ENCODE assay signal across 1 cellular context in the genomic region with DNA sequence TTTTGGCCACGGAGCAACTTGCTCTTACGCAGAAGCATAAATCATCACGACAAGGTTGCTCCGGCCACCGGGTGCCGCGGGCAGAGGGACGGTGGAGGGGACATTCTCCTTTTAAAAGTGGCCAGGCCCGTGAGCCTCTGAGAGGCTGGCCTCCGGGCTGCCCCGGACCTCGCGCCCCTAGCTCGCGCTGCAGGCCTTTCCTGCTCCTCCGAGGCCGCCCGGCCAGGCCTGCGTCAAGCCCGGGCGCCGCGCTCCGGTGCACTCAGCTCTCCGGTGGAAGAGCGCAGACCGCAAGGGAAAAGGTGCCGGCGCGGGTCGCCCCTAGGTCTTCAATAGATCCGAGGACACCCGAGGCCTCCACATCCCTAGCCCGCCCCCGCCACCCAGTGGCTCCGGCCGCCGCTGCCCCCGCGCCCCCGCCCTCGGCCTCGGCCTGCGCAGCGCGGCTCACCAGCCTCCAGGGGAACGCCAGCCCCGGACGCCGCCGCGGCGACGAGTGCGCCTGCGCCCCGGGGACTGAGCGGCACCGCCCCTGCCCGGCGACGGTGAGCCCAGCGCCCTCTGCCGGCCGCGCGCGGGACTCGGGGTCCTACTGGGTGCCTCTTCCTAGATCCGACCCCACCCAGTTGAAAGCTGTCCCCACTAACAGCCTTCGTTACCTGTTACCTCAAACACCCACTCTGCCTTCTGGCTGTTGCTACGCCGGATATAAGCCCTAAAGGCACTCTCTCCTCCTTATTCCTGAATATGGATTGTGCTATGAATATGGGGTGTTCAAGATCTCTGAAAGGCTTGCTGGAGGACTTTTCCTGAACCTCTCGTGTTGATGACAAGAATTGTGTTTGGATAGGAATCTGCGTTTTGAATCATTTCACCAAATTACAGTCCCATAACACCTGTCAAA.
TF ChIP-seq lines count a peak whose summit lies in the region.

A gene (minus strand): TSS at position 500 of the 904 bp plus-strand sequence. CDS start 10,671 bp downstream, outside the sequence.

TF ChIP-seq in K562, 482 proteins besides CTCF, POLR2A, EP300 and RAD21 (continued from another document and continues in another):
- TF ChIP-seq HDAC8 (tag; IDR thresholded peaks at IDR 0.05) (no peak), SMAD4 (CRISPR knock-in tag; conservative IDR thresholded peaks at IDR 0.05) (peak; percentile 67; the same call in 1 of the 2 replicates), NR4A1 (CRISPR knock-in tag; IDR thresholded peaks at IDR 0.05) (no peak), NR4A1 (tag; IDR thresholded peaks at IDR 0.05) (0 out of 2 replicates have a peak, but pooled peaks have one; percentile 34), TCF7L2 (IDR thresholded peaks at IDR 0.05; ENCODE audit: low read depth, low read length) (no peak), ZNF140 (CRISPR knock-in tag; IDR thresholded peaks at IDR 0.05) (no peak), KAT8 (IDR thresholded peaks at IDR 0.05; ENCODE audit: low read depth) (no peak), ZNF57 (CRISPR knock-in tag; IDR thresholded peaks at IDR 0.05) (no peak), CCNT2 (IDR thresholded peaks at IDR 0.05; ENCODE audit: borderline replicate concordance, extremely low read depth, insufficient read length, low read depth, low read length) (peak; percentile 79), RB1 (IDR thresholded peaks at IDR 0.05; ENCODE audit: low read depth) (peak; percentile 86), ZNF232 (CRISPR knock-in tag; IDR thresholded peaks at IDR 0.05) (no peak), GABPB2 (CRISPR knock-in tag; conservative IDR thresholded peaks at IDR 0.05) (no peak), SREBF2 (CRISPR knock-in tag; IDR thresholded peaks at IDR 0.05) (no peak), NCOA4 (IDR thresholded peaks at IDR 0.05; ENCODE audit: partially characterized antibody) (no peak), GATA2 (CRISPR knock-in tag; IDR thresholded peaks at IDR 0.05) (no peak), PHF20 (IDR thresholded peaks at IDR 0.05; ENCODE audit: partially characterized antibody) (peak; percentile 46), POU5F1 (IDR thresholded peaks at IDR 0.05; ENCODE audit: borderline replicate concordance, low read depth, low read length, partially characterized antibody) (no peak), CC2D1A (IDR thresholded peaks at IDR 0.05) (no peak), CHD2 (IDR thresholded peaks at IDR 0.05; ENCODE audit: low read depth, low read length) (no peak), ARHGAP35 (IDR thresholded peaks at IDR 0.05; ENCODE audit: partially characterized antibody) (no peak), CBFA2T2 (conservative IDR thresholded peaks at IDR 0.05) (no peak)
- TF ChIP-seq, protein P1, sequence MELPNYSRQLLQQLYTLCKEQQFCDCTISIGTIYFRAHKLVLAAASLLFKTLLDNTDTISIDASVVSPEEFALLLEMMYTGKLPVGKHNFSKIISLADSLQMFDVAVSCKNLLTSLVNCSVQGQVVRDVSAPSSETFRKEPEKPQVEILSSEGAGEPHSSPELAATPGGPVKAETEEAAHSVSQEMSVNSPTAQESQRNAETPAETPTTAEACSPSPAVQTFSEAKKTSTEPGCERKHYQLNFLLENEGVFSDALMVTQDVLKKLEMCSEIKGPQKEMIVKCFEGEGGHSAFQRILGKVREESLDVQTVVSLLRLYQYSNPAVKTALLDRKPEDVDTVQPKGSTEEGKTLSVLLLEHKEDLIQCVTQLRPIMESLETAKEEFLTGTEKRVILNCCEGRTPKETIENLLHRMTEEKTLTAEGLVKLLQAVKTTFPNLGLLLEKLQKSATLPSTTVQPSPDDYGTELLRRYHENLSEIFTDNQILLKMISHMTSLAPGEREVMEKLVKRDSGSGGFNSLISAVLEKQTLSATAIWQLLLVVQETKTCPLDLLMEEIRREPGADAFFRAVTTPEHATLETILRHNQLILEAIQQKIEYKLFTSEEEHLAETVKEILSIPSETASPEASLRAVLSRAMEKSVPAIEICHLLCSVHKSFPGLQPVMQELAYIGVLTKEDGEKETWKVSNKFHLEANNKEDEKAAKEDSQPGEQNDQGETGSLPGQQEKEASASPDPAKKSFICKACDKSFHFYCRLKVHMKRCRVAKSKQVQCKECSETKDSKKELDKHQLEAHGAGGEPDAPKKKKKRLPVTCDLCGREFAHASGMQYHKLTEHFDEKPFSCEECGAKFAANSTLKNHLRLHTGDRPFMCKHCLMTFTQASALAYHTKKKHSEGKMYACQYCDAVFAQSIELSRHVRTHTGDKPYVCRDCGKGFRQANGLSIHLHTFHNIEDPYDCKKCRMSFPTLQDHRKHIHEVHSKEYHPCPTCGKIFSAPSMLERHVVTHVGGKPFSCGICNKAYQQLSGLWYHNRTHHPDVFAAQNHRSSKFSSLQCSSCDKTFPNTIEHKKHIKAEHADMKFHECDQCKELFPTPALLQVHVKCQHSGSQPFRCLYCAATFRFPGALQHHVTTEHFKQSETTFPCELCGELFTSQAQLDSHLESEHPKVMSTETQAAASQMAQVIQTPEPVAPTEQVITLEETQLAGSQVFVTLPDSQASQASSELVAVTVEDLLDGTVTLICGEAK (IDR thresholded peaks at IDR 0.05) = no peak
- TF ChIP-seq, protein P1 (CRISPR knock-in tag; IDR thresholded peaks at IDR 0.05) = no peak
- TF ChIP-seq, protein P2, sequence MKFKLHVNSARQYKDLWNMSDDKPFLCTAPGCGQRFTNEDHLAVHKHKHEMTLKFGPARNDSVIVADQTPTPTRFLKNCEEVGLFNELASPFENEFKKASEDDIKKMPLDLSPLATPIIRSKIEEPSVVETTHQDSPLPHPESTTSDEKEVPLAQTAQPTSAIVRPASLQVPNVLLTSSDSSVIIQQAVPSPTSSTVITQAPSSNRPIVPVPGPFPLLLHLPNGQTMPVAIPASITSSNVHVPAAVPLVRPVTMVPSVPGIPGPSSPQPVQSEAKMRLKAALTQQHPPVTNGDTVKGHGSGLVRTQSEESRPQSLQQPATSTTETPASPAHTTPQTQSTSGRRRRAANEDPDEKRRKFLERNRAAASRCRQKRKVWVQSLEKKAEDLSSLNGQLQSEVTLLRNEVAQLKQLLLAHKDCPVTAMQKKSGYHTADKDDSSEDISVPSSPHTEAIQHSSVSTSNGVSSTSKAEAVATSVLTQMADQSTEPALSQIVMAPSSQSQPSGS (CRISPR knock-in tag; IDR thresholded peaks at IDR 0.05) = no peak
- TF ChIP-seq, protein P3, sequence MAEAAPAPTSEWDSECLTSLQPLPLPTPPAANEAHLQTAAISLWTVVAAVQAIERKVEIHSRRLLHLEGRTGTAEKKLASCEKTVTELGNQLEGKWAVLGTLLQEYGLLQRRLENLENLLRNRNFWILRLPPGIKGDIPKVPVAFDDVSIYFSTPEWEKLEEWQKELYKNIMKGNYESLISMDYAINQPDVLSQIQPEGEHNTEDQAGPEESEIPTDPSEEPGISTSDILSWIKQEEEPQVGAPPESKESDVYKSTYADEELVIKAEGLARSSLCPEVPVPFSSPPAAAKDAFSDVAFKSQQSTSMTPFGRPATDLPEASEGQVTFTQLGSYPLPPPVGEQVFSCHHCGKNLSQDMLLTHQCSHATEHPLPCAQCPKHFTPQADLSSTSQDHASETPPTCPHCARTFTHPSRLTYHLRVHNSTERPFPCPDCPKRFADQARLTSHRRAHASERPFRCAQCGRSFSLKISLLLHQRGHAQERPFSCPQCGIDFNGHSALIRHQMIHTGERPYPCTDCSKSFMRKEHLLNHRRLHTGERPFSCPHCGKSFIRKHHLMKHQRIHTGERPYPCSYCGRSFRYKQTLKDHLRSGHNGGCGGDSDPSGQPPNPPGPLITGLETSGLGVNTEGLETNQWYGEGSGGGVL (CRISPR knock-in tag; IDR thresholded peaks at IDR 0.05) = no peak
- TF ChIP-seq, protein P4, sequence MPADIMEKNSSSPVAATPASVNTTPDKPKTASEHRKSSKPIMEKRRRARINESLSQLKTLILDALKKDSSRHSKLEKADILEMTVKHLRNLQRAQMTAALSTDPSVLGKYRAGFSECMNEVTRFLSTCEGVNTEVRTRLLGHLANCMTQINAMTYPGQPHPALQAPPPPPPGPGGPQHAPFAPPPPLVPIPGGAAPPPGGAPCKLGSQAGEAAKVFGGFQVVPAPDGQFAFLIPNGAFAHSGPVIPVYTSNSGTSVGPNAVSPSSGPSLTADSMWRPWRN (IDR thresholded peaks at IDR 0.05; ENCODE audit: low read depth) = no peak
- TF ChIP-seq, protein P5, sequence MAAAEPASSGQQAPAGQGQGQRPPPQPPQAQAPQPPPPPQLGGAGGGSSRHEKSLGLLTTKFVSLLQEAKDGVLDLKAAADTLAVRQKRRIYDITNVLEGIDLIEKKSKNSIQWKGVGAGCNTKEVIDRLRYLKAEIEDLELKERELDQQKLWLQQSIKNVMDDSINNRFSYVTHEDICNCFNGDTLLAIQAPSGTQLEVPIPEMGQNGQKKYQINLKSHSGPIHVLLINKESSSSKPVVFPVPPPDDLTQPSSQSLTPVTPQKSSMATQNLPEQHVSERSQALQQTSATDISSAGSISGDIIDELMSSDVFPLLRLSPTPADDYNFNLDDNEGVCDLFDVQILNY (CRISPR knock-in tag; IDR thresholded peaks at IDR 0.05) = no peak
- TF ChIP-seq, protein P6, sequence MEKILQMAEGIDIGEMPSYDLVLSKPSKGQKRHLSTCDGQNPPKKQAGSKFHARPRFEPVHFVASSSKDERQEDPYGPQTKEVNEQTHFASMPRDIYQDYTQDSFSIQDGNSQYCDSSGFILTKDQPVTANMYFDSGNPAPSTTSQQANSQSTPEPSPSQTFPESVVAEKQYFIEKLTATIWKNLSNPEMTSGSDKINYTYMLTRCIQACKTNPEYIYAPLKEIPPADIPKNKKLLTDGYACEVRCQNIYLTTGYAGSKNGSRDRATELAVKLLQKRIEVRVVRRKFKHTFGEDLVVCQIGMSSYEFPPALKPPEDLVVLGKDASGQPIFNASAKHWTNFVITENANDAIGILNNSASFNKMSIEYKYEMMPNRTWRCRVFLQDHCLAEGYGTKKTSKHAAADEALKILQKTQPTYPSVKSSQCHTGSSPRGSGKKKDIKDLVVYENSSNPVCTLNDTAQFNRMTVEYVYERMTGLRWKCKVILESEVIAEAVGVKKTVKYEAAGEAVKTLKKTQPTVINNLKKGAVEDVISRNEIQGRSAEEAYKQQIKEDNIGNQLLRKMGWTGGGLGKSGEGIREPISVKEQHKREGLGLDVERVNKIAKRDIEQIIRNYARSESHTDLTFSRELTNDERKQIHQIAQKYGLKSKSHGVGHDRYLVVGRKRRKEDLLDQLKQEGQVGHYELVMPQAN (IDR thresholded peaks at IDR 0.05; ENCODE audit: borderline replicate concordance) = no peak
- TF ChIP-seq, protein P7, sequence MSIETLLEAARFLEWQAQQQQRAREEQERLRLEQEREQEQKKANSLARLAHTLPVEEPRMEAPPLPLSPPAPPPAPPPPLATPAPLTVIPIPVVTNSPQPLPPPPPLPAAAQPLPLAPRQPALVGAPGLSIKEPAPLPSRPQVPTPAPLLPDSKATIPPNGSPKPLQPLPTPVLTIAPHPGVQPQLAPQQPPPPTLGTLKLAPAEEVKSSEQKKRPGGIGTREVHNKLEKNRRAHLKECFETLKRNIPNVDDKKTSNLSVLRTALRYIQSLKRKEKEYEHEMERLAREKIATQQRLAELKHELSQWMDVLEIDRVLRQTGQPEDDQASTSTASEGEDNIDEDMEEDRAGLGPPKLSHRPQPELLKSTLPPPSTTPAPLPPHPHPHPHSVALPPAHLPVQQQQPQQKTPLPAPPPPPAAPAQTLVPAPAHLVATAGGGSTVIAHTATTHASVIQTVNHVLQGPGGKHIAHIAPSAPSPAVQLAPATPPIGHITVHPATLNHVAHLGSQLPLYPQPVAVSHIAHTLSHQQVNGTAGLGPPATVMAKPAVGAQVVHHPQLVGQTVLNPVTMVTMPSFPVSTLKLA (conservative IDR thresholded peaks at IDR 0.05) = 0 out of 4 replicates have a peak, but pooled peaks have one; percentile 25 to 32
- TF ChIP-seq, protein P8, sequence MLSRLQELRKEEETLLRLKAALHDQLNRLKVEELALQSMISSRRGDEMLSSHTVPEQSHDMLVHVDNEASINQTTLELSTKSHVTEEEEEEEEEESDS (CRISPR knock-in tag; IDR thresholded peaks at IDR 0.05) = no peak
- TF ChIP-seq, protein P9, sequence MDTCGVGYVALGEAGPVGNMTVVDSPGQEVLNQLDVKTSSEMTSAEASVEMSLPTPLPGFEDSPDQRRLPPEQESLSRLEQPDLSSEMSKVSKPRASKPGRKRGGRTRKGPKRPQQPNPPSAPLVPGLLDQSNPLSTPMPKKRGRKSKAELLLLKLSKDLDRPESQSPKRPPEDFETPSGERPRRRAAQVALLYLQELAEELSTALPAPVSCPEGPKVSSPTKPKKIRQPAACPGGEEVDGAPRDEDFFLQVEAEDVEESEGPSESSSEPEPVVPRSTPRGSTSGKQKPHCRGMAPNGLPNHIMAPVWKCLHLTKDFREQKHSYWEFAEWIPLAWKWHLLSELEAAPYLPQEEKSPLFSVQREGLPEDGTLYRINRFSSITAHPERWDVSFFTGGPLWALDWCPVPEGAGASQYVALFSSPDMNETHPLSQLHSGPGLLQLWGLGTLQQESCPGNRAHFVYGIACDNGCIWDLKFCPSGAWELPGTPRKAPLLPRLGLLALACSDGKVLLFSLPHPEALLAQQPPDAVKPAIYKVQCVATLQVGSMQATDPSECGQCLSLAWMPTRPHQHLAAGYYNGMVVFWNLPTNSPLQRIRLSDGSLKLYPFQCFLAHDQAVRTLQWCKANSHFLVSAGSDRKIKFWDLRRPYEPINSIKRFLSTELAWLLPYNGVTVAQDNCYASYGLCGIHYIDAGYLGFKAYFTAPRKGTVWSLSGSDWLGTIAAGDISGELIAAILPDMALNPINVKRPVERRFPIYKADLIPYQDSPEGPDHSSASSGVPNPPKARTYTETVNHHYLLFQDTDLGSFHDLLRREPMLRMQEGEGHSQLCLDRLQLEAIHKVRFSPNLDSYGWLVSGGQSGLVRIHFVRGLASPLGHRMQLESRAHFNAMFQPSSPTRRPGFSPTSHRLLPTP (IDR thresholded peaks at IDR 0.05; ENCODE audit: borderline replicate concordance, extremely low read depth, insufficient read length) = no peak
- TF ChIP-seq, protein P10, sequence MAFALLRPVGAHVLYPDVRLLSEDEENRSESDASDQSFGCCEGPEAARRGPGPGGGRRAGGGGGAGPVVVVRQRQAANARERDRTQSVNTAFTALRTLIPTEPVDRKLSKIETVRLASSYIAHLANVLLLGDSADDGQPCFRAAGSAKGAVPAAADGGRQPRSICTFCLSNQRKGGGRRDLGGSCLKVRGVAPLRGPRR (CRISPR knock-in tag; IDR thresholded peaks at IDR 0.05) = no peak
